9 cellular contexts compared by ENCODE assay signal in genomic region chr2:199019898-199020507, GRCh38.
A peak's percentile ranks its signal among the peaks of the same experiment; 100 is the strongest.
DNase-seq lines count a peak whose midpoint lies in the region; ATAC-seq, FAIRE-seq and TF ChIP-seq lines count a peak whose summit lies in the region.
"Had no signal": no experiment of that assay in that cellular context is flagged by ENCODE, and none has a peak within 500 bp of the region (broad histone marks: within the 10 kb centered on the region; RNA-seq: fewer than 3 reads in every experiment).

No MANE protein-coding gene starts in this region.

- no peak overlapping the region for H3K4me3 Mint-ChIP-seq in GM23338
- H3K4me3 Mint-ChIP-seq: central memory CD8-positive, alpha-beta T cell had no signal

- intact Hi-C loops in vagina (cut with DNase I), result no loop called here

- peak; percentile 89 for TF ChIP-seq CTCF in AG09319 (IDR thresholded peaks at IDR 0.05; ENCODE audit: low read depth, low read length)
- peak; percentile 63 to 66 for TF ChIP-seq CTCF in GM23338 (conservative IDR thresholded peaks at IDR 0.05; ENCODE audit: low read depth in 2 of 2)
- TF ChIP-seq CTCF in epithelial cell of esophagus (IDR thresholded peaks at IDR 0.05; ENCODE audit: insufficient read depth, low read depth, low read length, missing control alignments), result peak; percentile 46
- peak in 1 of 3 experiments; percentile 15 for TF ChIP-seq CTCF in vagina (IDR thresholded peaks at IDR 0.05)

- no peaks in the 10 kb centered on the region for H3K9me3 ChIP-seq in small intestine (ENCODE audit: control insufficient read depth, low read depth)
- H3K9me3 ChIP-seq in vagina, result no peaks in the 10 kb centered on the region

- DNase-seq in AG09319 (ENCODE audit: extremely low read depth, low read depth) (peak; percentile 41), GM23338 (ENCODE audit: low spot score) (peak; percentile 71), NCI-H69 (lab: John Stamatoyannopoulos, UW) (peak; percentile 69), epithelial cell of esophagus (ENCODE audit: low read depth) (peak; percentile 25), small intestine (peak; percentile 37), vagina (ENCODE audit: extremely low spot score in 2 of 2) (no peak)
- DNase-seq in stimulated activated CD8-positive, alpha-beta memory T cell treated with anti-CD3 and anti-CD28 coated beads, Interleukin-4, amount 100 ng/mL, for 48 hours, result no peak
- DNase-seq in activated CD8-positive, alpha-beta memory T cell treated with anti-CD3 and anti-CD28 coated beads, Interleukin-2, amount 50 U/mL, for 4 hours, result no peak

- no peak overlapping the region for H3K27ac ChIP-seq in GM23338 (ENCODE audit: low read depth)
- H3K27ac ChIP-seq in small intestine (ENCODE audit: low read depth in 1 of 2, low read length in 1 of 2), result no peak overlapping the region
- no peak overlapping the region for H3K27ac ChIP-seq in vagina

- H3K36me3 ChIP-seq in GM23338 (ENCODE audit: insufficient read depth), result no peaks in the 10 kb centered on the region
- H3K36me3 ChIP-seq in small intestine (ENCODE audit: control insufficient read depth in 2 of 2, insufficient read depth in 2 of 2, low read length in 2 of 2), result no peaks in the 10 kb centered on the region
- no peaks in the 10 kb centered on the region for H3K36me3 ChIP-seq in vagina

- no peak for TF ChIP-seq POLR2A in vagina (IDR thresholded peaks at IDR 0.05)

- no peaks in the 10 kb centered on the region for H3K9me2 ChIP-seq in GM23338 (ENCODE audit: insufficient read depth)

- H3K27me3 ChIP-seq in GM23338 (ENCODE audit: insufficient read depth) (no peaks in the 10 kb centered on the region), small intestine (ENCODE audit: control insufficient read depth in 2 of 2, insufficient read depth in 2 of 2, low read length in 2 of 2) (no peaks in the 10 kb centered on the region), vagina (no peaks in the 10 kb centered on the region)

- no peak overlapping the region for H3K4me3 ChIP-seq in GM23338
- H3K4me3 ChIP-seq in epithelial cell of esophagus (ENCODE audit: low read length), result no peak overlapping the region
- H3K4me3 ChIP-seq in small intestine (ENCODE audit: low read depth in 1 of 2, low read length in 2 of 2), result no peak overlapping the region
- H3K4me3 ChIP-seq in vagina, result no peak overlapping the region

- H3K4me2 ChIP-seq in GM23338, result peak overlapping the region; percentile 42; the same call in 1 of the 2 replicates

- H3K4me1 Mint-ChIP-seq in GM23338, result peaks cover 12% of the 10 kb centered on the region
- H3K4me1 Mint-ChIP-seq: central memory CD8-positive, alpha-beta T cell had no signal

- H3F3A ChIP-seq in GM23338 (replicated peaks; ENCODE audit: low read depth), result no peaks in the 10 kb centered on the region

- H4K20me1 ChIP-seq in GM23338 (replicated peaks; ENCODE audit: insufficient read depth), result no peaks in the 10 kb centered on the region

- no peaks in the 10 kb centered on the region for H3K9me3 Mint-ChIP-seq in GM23338

- H2AFZ ChIP-seq in GM23338, result no peak overlapping the region

- no peaks in the 10 kb centered on the region for H3K79me2 ChIP-seq in GM23338 (replicated peaks; ENCODE audit: insufficient read depth)

- peak; percentile 90 for ATAC-seq in GM23338

- no peak for FAIRE-seq in small intestine (lab: Jason Lieb, UNC)

- 20 to 32% (median 20%) methylated on average over 4 of the region's 4 CpGs for WGBS in small intestine, 3 donors

- H3K4me1 ChIP-seq in GM23338 (ENCODE audit: insufficient read depth) (peaks cover 17% of the 10 kb centered on the region), small intestine (ENCODE audit: control insufficient read depth in 2 of 2, insufficient read depth in 1 of 2, low read depth in 1 of 2, low read length in 1 of 2) (no peaks in the 10 kb centered on the region), vagina (no peaks in the 10 kb centered on the region)

- no peaks in the 10 kb centered on the region for H3K36me3 Mint-ChIP-seq in GM23338 (ENCODE audit: low read depth)

- H3K27ac Mint-ChIP-seq in GM23338, result no peak overlapping the region

- no peaks in the 10 kb centered on the region for H3K27me3 Mint-ChIP-seq in GM23338 (ENCODE audit: insufficient read depth, low read depth, poor library complexity)
- H3K27me3 Mint-ChIP-seq: central memory CD8-positive, alpha-beta T cell had no signal

TF ChIP-seq in GM23338, 12 proteins besides CTCF, POLR2A, EP300 and RAD21 (continues in another document):
- TF ChIP-seq ZNF114 (CRISPR knock-in tag; IDR thresholded peaks at IDR 0.05) (no peak), EZH2phosphoT487 (IDR thresholded peaks at IDR 0.05; ENCODE audit: unreplicated experiment) (no peak), CREB1 (CRISPR knock-in tag; IDR thresholded peaks at IDR 0.05; ENCODE audit: low read depth) (no peak), ETS1 (IDR thresholded peaks at IDR 0.05) (no peak), NANOG (IDR thresholded peaks at IDR 0.05; ENCODE audit: borderline replicate concordance) (no peak), EZH2 (IDR thresholded peaks at IDR 0.05; ENCODE audit: low read depth, unreplicated experiment) (no peak), ZNF462 (CRISPR knock-in tag; IDR thresholded peaks at IDR 0.05) (no peak)

Comparison
In these comparisons a context has a peak if more than half of its experiments do, and no peak if none do; other contexts are left out.
1. DNase-seq: peak in AG09319 (single experiment), GM23338 (single experiment), NCI-H69 (single experiment), epithelial cell of esophagus (single experiment) and small intestine (single experiment); none in vagina (0 of 2), stimulated activated CD8-positive, alpha-beta memory T cell treated with anti-CD3 and anti-CD28 coated beads, Interleukin-4, amount 100 ng/mL, for 48 hours (single experiment) and activated CD8-positive, alpha-beta memory T cell treated with anti-CD3 and anti-CD28 coated beads, Interleukin-2, amount 50 U/mL, for 4 hours (single experiment).